22 cellular contexts compared by ENCODE assay signal in the genomic region with DNA sequence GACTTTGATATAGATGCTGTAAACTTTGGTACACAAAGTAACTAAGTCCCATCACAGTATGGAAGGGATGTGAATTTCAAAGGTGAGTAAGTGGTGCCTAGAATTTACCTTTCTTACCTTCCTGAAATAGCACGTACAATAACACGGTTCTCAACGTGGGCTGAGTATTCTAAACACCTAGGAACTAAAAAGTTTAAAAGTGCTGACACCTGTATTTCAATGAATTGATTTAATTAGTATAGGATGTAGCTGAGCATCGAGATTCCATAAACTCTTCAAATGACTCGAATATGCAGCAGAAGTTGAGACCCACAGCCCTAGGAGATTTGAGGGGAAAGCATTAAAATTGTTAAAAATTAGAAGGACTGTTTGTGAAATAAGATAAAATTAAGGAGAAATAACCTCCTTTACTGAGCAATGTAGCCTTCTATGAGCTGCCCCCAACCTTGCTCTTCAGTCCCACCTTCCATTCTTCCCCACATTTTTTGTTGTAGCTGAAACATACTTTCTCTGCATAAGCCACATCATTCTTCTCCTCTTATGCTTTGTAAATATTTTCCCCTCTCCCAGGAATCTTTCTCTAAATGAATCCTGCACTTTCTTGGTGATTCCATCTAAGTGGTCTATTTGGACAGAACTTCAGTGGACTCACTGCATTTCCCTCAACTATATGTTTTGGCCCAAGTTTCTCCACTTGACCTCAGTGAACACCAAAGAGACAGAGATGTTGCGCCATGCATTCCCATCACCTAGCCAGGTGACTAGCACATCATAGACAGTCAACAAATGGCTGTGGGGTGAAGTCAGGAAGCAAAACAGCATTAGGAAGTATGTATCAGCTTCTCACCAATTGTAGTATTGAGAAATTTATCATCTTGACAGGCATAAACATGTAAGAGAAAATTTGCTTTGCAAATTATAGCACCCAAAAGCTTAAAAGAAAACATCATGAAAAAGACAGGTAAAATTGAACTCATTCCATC.
DNase-seq lines count a peak whose midpoint lies in the region; ATAC-seq, FAIRE-seq and TF ChIP-seq lines count a peak whose summit lies in the region.
"Had no signal": no experiment of that assay in that cellular context is flagged by ENCODE, and none has a peak within 500 bp of the region (broad histone marks: within the 10 kb centered on the region; RNA-seq: fewer than 3 reads in every experiment).

No MANE protein-coding gene starts in this region.

- H4K12ac ChIP-seq in trophoblast cell (ENCODE audit: low read depth, low read length), result no peak overlapping the region

- H3K4me3 Mint-ChIP-seq in HFFc6, result no peak overlapping the region
- H3K4me3 Mint-ChIP-seq: B cell; CD4-positive, CD25-positive, alpha-beta regulatory T cell; CD8-positive, alpha-beta T cell; GM23338; H9 had no signal

- H3K9me3 Mint-ChIP-seq in HFFc6, result no peaks in the 10 kb centered on the region
- H3K9me3 Mint-ChIP-seq: GM23338 had no signal

- BruUV-seq in HepG2 (replicated peaks; lab: Mats Ljungman, UMichigan) (no TSS peak), K562 (replicated peaks; lab: Mats Ljungman, UMichigan) (no TSS peak)

- no peak overlapping the region for H3K4ac ChIP-seq in trophoblast cell (ENCODE audit: low read depth, low read length)

- H3K27ac ChIP-seq in HepG2 (ENCODE audit: extremely low read length, insufficient read depth, low read length) (no peak overlapping the region), right lobe of liver (no peak overlapping the region), K562 (ENCODE audit: extremely low read depth, low read depth, low read length) (no peak overlapping the region), trophoblast cell (ENCODE audit: low read depth, low read length) (no peak overlapping the region)
- H3K27ac ChIP-seq: BLaER1, C4-2B had no signal

- in situ Hi-C loops in HepG2 (cut with HindIII; ENCODE audit: extremely low pct_ligation_motif_present, low pct_unique_long_range_greater_than_20kb), result no loop called here
- in situ Hi-C loops in K562 (cut with MboI), result no loop called here

- H3K79me1 ChIP-seq in trophoblast cell (ENCODE audit: low read length), result peaks cover 6% of the 10 kb centered on the region

- H3K14ac ChIP-seq in trophoblast cell (ENCODE audit: low read length), result no peak overlapping the region

- H3K4me1 ChIP-seq in HepG2 (ENCODE audit: insufficient read depth, low read length) (no peaks in the 10 kb centered on the region), right lobe of liver (no peaks in the 10 kb centered on the region), K562 (replicated peaks in 1 of 2; ENCODE audit: control insufficient read depth in 2 of 2, insufficient read depth in 2 of 2, low read length in 2 of 2) (no peaks in the 10 kb centered on the region), trophoblast cell (ENCODE audit: control insufficient read depth in 1 of 2, insufficient read depth in 2 of 2, low read length in 2 of 2) (peaks cover 7 to 13% of the 10 kb centered on the region in 2 experiments)
- H3K4me1 ChIP-seq: BLaER1 had no signal

- H4K8ac ChIP-seq in trophoblast cell (ENCODE audit: low read depth, low read length), result no peak overlapping the region

- H4K91ac ChIP-seq in trophoblast cell (ENCODE audit: low read depth, low read length), result no peak overlapping the region

- no peak overlapping the region for H2AK5ac ChIP-seq in trophoblast cell (ENCODE audit: low read length)

- H2BK5ac ChIP-seq in trophoblast cell (ENCODE audit: low read depth, low read length, poor library complexity), result no peak overlapping the region

- H3K18ac ChIP-seq in trophoblast cell (ENCODE audit: low read length), result no peak overlapping the region

- no peaks in the 10 kb centered on the region for H3K9me1 ChIP-seq in K562 (ENCODE audit: control insufficient read depth, insufficient read depth, low read length)

- H2BK120ac ChIP-seq in trophoblast cell (ENCODE audit: insufficient read depth, low read length, poor library complexity), result no peak overlapping the region

- H3K4me2 ChIP-seq in HepG2 (ENCODE audit: low read depth, low read length), result no peak overlapping the region
- no peak overlapping the region for H3K4me2 ChIP-seq in K562 (ENCODE audit: insufficient read depth, low read length)
- H3K4me2 ChIP-seq in trophoblast cell (ENCODE audit: low read length), result no peak overlapping the region
- H3K4me2 ChIP-seq: BLaER1, GM23338 had no signal

- no peak for TF ChIP-seq EP300 in HepG2 (IDR thresholded peaks at IDR 0.05; ENCODE audit: low read depth in 2 of 2, low read length in 2 of 2)
- TF ChIP-seq EP300 in HepG2 (CRISPR knock-in tag; IDR thresholded peaks at IDR 0.05; ENCODE audit: borderline replicate concordance), result no peak
- no peak for TF ChIP-seq EP300 in K562 (IDR thresholded peaks at IDR 0.05; ENCODE audit: low read length)

- no peaks in the 10 kb centered on the region for H3K9me3 ChIP-seq in HepG2 (ENCODE audit: low read length)
- H3K9me3 ChIP-seq in right lobe of liver, result no peaks in the 10 kb centered on the region
- no peaks in the 10 kb centered on the region for H3K9me3 ChIP-seq in K562 (replicated peaks; ENCODE audit: control insufficient read depth, insufficient read depth, low read depth, low read length)
- peaks cover 2% of the 10 kb centered on the region for H3K9me3 ChIP-seq in trophoblast cell (ENCODE audit: insufficient read depth, low read depth, low read length)
- H3K9me3 ChIP-seq: Caco-2 had no signal

- H3K9ac ChIP-seq in HepG2 (ENCODE audit: insufficient read depth, low read depth, low read length), result no peak overlapping the region
- H3K9ac ChIP-seq in K562 (ENCODE audit: insufficient read depth in 1 of 2, low read depth in 2 of 2, low read length in 2 of 2), result no peak overlapping the region
- no peak overlapping the region for H3K9ac ChIP-seq in trophoblast cell (ENCODE audit: low read length)
- H3K9ac ChIP-seq: BLaER1 had no signal

- H2BK12ac ChIP-seq in trophoblast cell (ENCODE audit: low read length), result peak overlapping the region; percentile 10

- H4K20me1 ChIP-seq in HepG2 (ENCODE audit: insufficient read depth, low read length) (no peaks in the 10 kb centered on the region), K562 (replicated peaks; ENCODE audit: control insufficient read depth, insufficient read depth, low read length) (no peaks in the 10 kb centered on the region)
- H4K20me1 ChIP-seq: BLaER1 had no signal

- no peaks in the 10 kb centered on the region; the same call in 1 of the 2 replicates for H3K27me3 Mint-ChIP-seq in HFFc6 (ENCODE audit: insufficient read depth)
- H3K27me3 Mint-ChIP-seq: B cell; CD4-positive, CD25-positive, alpha-beta regulatory T cell had no signal

- H2AFZ ChIP-seq in HepG2 (ENCODE audit: low read length), result no peak overlapping the region
- H2AFZ ChIP-seq in K562 (ENCODE audit: low read depth, low read length), result no peak overlapping the region
- no peak overlapping the region for H2AFZ ChIP-seq in trophoblast cell (ENCODE audit: insufficient read depth, low read length, poor library complexity)

- no peak overlapping the region for H3K27ac Mint-ChIP-seq in HFFc6
- H3K27ac Mint-ChIP-seq: B cell; CD8-positive, alpha-beta T cell; GM23338 had no signal

- H3K79me2 ChIP-seq in HepG2 (ENCODE audit: insufficient read depth, low read length) (no peaks in the 10 kb centered on the region), K562 (ENCODE audit: control insufficient read depth, insufficient read depth, low read length) (no peaks in the 10 kb centered on the region), trophoblast cell (ENCODE audit: control insufficient read depth, insufficient read depth, low read length, poor library complexity) (no peaks in the 10 kb centered on the region)

- intact Hi-C loops in HepG2 (cut with micrococcal nuclease; ENCODE audit: unreplicated experiment) (no loop called here), right lobe of liver (cut with DNase I) (no loop called here), K562 (cut with micrococcal nuclease) (no loop called here)

- no peaks in the 10 kb centered on the region; a peak in 1 of 5 replicates for H3K27me3 ChIP-seq in HepG2 (ENCODE audit: control insufficient read depth in 1 of 2, insufficient read depth in 2 of 2, low read length in 2 of 2)
- no peaks in the 10 kb centered on the region for H3K27me3 ChIP-seq in right lobe of liver
- no peaks in the 10 kb centered on the region for H3K27me3 ChIP-seq in K562 (ENCODE audit: control insufficient read depth in 2 of 2, insufficient read depth in 2 of 2, low read length in 2 of 2)
- H3K27me3 ChIP-seq in trophoblast cell (ENCODE audit: insufficient read depth, low read length), result no peaks in the 10 kb centered on the region
- H3K27me3 ChIP-seq: BLaER1 had no signal

- TF ChIP-seq CTCF in HepG2 (CRISPR knock-in tag; IDR thresholded peaks at IDR 0.05), result no peak
- TF ChIP-seq CTCF in right lobe of liver (IDR thresholded peaks at IDR 0.05), result no peak
- no peak for TF ChIP-seq CTCF in K562 (IDR thresholded peaks at IDR 0.05 in 2 of 3, conservative IDR thresholded peaks at IDR 0.05 in 1 of 3; ENCODE audit: insufficient read depth in 2 of 3, low read depth in 1 of 3, low read length in 3 of 3)
- no peak for TF ChIP-seq CTCF in HFFc6 (IDR thresholded peaks at IDR 0.05)

- TF ChIP-seq RAD21 in HepG2 (CRISPR knock-in tag; IDR thresholded peaks at IDR 0.05) (no peak), K562 (CRISPR knock-in tag; conservative IDR thresholded peaks at IDR 0.05 in 1 of 2, IDR thresholded peaks at IDR 0.05 in 1 of 2) (no peak)

- WGBS in HepG2 (ENCODE audit: low lambda C conversion rate), result 10% methylated on average over 6 of the region's 6 CpGs
- WGBS in right lobe of liver (ENCODE audit: insufficient coverage, low coverage, low lambda C conversion rate, missing lambda C conversion rate), result 63% methylated on average over 6 of the region's 6 CpGs
- WGBS in K562 (ENCODE audit: insufficient coverage, low coverage, missing lambda C conversion rate), result under 1% methylated on average over 6 of the region's 6 CpGs
- no CpG with 5 or more reads among the region's 6 CpGs for WGBS in trophoblast cell (ENCODE audit: extremely low coverage, insufficient coverage, insufficient read length)

- CTCF ChIA-PET in HepG2 (lab: Yijun Ruan, JAX; ENCODE audit: low intra/inter-chr PET ratio, low total read pairs) (no interaction called here), K562 (lab: Yijun Ruan, JAX; ENCODE audit: low intra/inter-chr PET ratio) (no interaction called here)

- peaks cover 21% of the 10 kb centered on the region for H3K4me1 Mint-ChIP-seq in HFFc6 (ENCODE audit: low read depth)
- H3K4me1 Mint-ChIP-seq: B cell; CD4-positive, CD25-positive, alpha-beta regulatory T cell had no signal

- no peak overlapping the region for H3K23ac ChIP-seq in trophoblast cell (ENCODE audit: low read length)

- H3K36me3 ChIP-seq in HepG2 (replicated peaks in 1 of 2; ENCODE audit: control insufficient read depth in 1 of 2, insufficient read depth in 2 of 2, low read length in 2 of 2), result no peaks in the 10 kb centered on the region
- H3K36me3 ChIP-seq in right lobe of liver, result no peaks in the 10 kb centered on the region
- no peaks in the 10 kb centered on the region for H3K36me3 ChIP-seq in K562 (ENCODE audit: control insufficient read depth, insufficient read depth, low read length)
- no peaks in the 10 kb centered on the region for H3K36me3 ChIP-seq in trophoblast cell (ENCODE audit: control insufficient read depth in 1 of 2, insufficient read depth in 2 of 2, low read length in 2 of 2)
- H3K36me3 ChIP-seq: BLaER1 had no signal

- peaks cover 2% of the 10 kb centered on the region; the same call in 1 of the 2 replicates for H3K36me3 Mint-ChIP-seq in HFFc6 (ENCODE audit: low read depth)
- H3K36me3 Mint-ChIP-seq: CD4-positive, CD25-positive, alpha-beta regulatory T cell; CD8-positive, alpha-beta T cell had no signal

- TF ChIP-seq POLR2A in HepG2 (IDR thresholded peaks at IDR 0.05; ENCODE audit: insufficient read depth in 1 of 2, low read depth in 2 of 2, low read length in 2 of 2), result no peak
- TF ChIP-seq POLR2A in right lobe of liver (IDR thresholded peaks at IDR 0.05), result no peak
- no peak for TF ChIP-seq POLR2A in K562 (conservative IDR thresholded peaks at IDR 0.05)

- DNase-seq in HepG2 (ENCODE audit: low spot score) (no peak), right lobe of liver (no peak), NCI-H526 (lab: John Stamatoyannopoulos, UW) (peak; percentile 50 to 57), K562 (ENCODE audit: extremely low read depth in 1 of 4, low spot score in 3 of 4) (no peak), trophoblast cell (no peak), HFFc6 (no peak), mucosa of gallbladder (ENCODE audit: low spot score) (no peak), activated gamma-delta T cell (lab: John Stamatoyannopoulos, UW) (no peak)
- DNase-seq: Caco-2; CD4-positive, CD25-positive, alpha-beta regulatory T cell; CD8-positive, alpha-beta T cell; DMS153; DMS79 treated with DMSO at 0.1 percent for 48 hours; GF-D8; H9 had no signal

- POLR2A ChIA-PET in HepG2 (lab: Yijun Ruan, JAX) (no interaction called here), K562 (lab: Yijun Ruan, JAX) (no interaction called here)

- H3K4me3 ChIP-seq in HepG2 (replicated peaks in 1 of 3; ENCODE audit: insufficient read depth in 1 of 3, low read depth in 2 of 3, low read length in 3 of 3) (no peak overlapping the region), right lobe of liver (no peak overlapping the region), K562 (no peak overlapping the region), trophoblast cell (ENCODE audit: low read depth, low read length) (no peak overlapping the region)
- H3K4me3 ChIP-seq: BLaER1, GM23338 had no signal

- ATAC-seq in HepG2, result no peak
- no peak for ATAC-seq in right lobe of liver
- ATAC-seq in K562, result no peak
- ATAC-seq: CD8-positive, alpha-beta T cell; GM23338; HCT116 had no signal

- no peak for FAIRE-seq in HepG2 (lab: Jason Lieb, UNC)
- FAIRE-seq in K562 (lab: Jason Lieb, UNC), result no peak
- FAIRE-seq: GM12891, GM18507 had no signal

Comparison
In these comparisons a context has a peak if more than half of its experiments do, and no peak if none do; other contexts are left out.
1. DNase-seq: peak in NCI-H526 (2 of 2); none in HepG2 (single experiment), right lobe of liver (0 of 3), K562 (0 of 4), trophoblast cell (0 of 2), HFFc6 (single experiment), mucosa of gallbladder (single experiment) and activated gamma-delta T cell (single experiment).